ENCODE assay signal across 8 cellular contexts in genomic region chr16:67935402-67936123, GRCh38. TPM values are rescaled to one million over a fixed set of nuclear protein-coding genes. Genes with fewer than 3 reads are reported as not detected.
DNase-seq lines count a peak whose midpoint lies in the region; ATAC-seq, FAIRE-seq and TF ChIP-seq lines count a peak whose summit lies in the region.

No MANE protein-coding gene starts in this region.

- peaks cover 0 to 23% of the 10 kb centered on the region in 2 donors for H3K36me3 ChIP-seq in psoas muscle (ENCODE audit: insufficient read depth in 1 of 2, low read depth in 1 of 2)

- H3K4me3 ChIP-seq in right cardiac atrium (ENCODE audit: low read length) = peak overlapping the region; percentile 43
- peak overlapping the region; percentile 81 for H3K4me3 ChIP-seq in psoas muscle

- 3% methylated on average over 55 of the region's 55 CpGs for WGBS in right cardiac atrium
- 2 to 3% (median 2%) methylated on average over 49 to 55 of the region's 55 CpGs for WGBS in psoas muscle, 3 donors

- intact Hi-C loops in right cardiac atrium (cut with DNase I) (no loop called here), psoas muscle (cut with DNase I) (loop anchor here in 1 of 2 donors (10.0 kb wide), 1 partner anchor 411 kb away; the partner anchor contains the start of gene RIPOR1)

- peak overlapping the region; percentile 37 for H3K27ac ChIP-seq in right cardiac atrium (ENCODE audit: low read length)
- peak overlapping the region; percentile 82 for H3K27ac ChIP-seq in psoas muscle

- H3K9me3 ChIP-seq in right cardiac atrium (ENCODE audit: control insufficient read depth, low read length) (no peaks in the 10 kb centered on the region), psoas muscle (no peaks in the 10 kb centered on the region)

- H3K27me3 ChIP-seq in right cardiac atrium (ENCODE audit: control insufficient read depth, insufficient read depth) (no peaks in the 10 kb centered on the region), psoas muscle (ENCODE audit: insufficient read depth in 3 of 3, low read length in 2 of 3) (no peaks in the 10 kb centered on the region)

- no peak for TF ChIP-seq CTCF in psoas muscle (IDR thresholded peaks at IDR 0.05)

- peak; percentile 50 for FAIRE-seq in urothelium cell line (lab: Jason Lieb, UNC)

- DNase-seq in NCI-H187 (lab: John Stamatoyannopoulos, UW) (peak; percentile 76 to 93), T-helper 2 cell (peak; percentile 87 to 98 (median 93)), anterior cingulate cortex (lab: John Stamatoyannopoulos, UW) (peak; percentile 60 to 98 (median 94)), right cardiac atrium (peak; percentile 95 to 98 (median 97)), psoas muscle (peak; percentile 93 to 96), urothelium cell line (ENCODE audit: low spot score) (peak; percentile 99)

- H3K4me1 ChIP-seq in right cardiac atrium (ENCODE audit: control insufficient read depth, insufficient read depth, low read length) (peaks cover 4% of the 10 kb centered on the region), psoas muscle (peaks cover 24% of the 10 kb centered on the region)

- ATAC-seq in GM18502 (IDR thresholded peaks at IDR 0.05; ENCODE audit: poor library complexity, unreplicated experiment) (peak; percentile 89), HG02943 (IDR thresholded peaks at IDR 0.05; ENCODE audit: low read depth, unreplicated experiment) (peak; percentile 81), right cardiac atrium (peak; percentile 91 to 94), psoas muscle (peak; percentile 89 to 92 (median 92))

RNA-seq across cellular contexts. Expression of gene PSMB10, which starts 1.1 kb away (rescaled TPM):
- total RNA-seq in right cardiac atrium (10 to 100 TPM; 49.1 to 64.0 (median 58.5) TPM), psoas muscle (10 to 100 TPM; 27.6 to 34.7 (median 31.6) TPM)
- polyA plus RNA-seq in right cardiac atrium (92.8 TPM), psoas muscle (10 to 100 TPM; 55.0 to 98.6 (median 67.3) TPM)

RNA-seq across cellular contexts. Expression of gene CTRL, which starts 3.9 kb away (rescaled TPM):
- under 1 TPM in 3 of 4 donors, not detected in 1; 0.37 to 0.94 (median 0.42) TPM for total RNA-seq in right cardiac atrium
- polyA plus RNA-seq in right cardiac atrium = 0.66 TPM
- total RNA-seq in psoas muscle = 1 to 10 TPM in 1 of 4 donors, under 1 TPM in 3; 0.27 to 1.1 (median 0.79) TPM
- 1 to 10 TPM; 1.1 TPM for polyA plus RNA-seq in psoas muscle

RNA-seq across cellular contexts. Expression of gene LCAT, which starts 8.4 kb away (rescaled TPM):
- total RNA-seq in right cardiac atrium = 10 to 100 TPM; 15.0 to 27.0 (median 16.1) TPM
- 17.4 TPM for polyA plus RNA-seq in right cardiac atrium
- 10 to 100 TPM in 2 of 4 donors, 1 to 10 TPM in 2; 5.9 to 15.1 (median 10.2) TPM for total RNA-seq in psoas muscle
- polyA plus RNA-seq in psoas muscle = 1 to 10 TPM; 4.1 to 8.6 (median 4.7) TPM

RNA-seq across cellular contexts. Expression of gene SLC12A4, which starts 32.9 kb away (rescaled TPM):
- total RNA-seq in right cardiac atrium = 100 to 1,000 TPM in 1 of 4 donors, 10 to 100 TPM in 3; 64.6 to 114 (median 66.8) TPM
- 49.3 TPM for polyA plus RNA-seq in right cardiac atrium
- 10 to 100 TPM; 24.1 to 89.5 (median 34.9) TPM for total RNA-seq in psoas muscle
- 10 to 100 TPM; 18.3 to 34.8 (median 26.0) TPM for polyA plus RNA-seq in psoas muscle

RNA-seq across cellular contexts. Expression of gene PSKH1, which starts 42.5 kb away (rescaled TPM):
- total RNA-seq in right cardiac atrium = 10 to 100 TPM; 23.8 to 31.1 (median 27.0) TPM
- 26.8 TPM for polyA plus RNA-seq in right cardiac atrium
- total RNA-seq in psoas muscle = 10 to 100 TPM; 11.3 to 18.8 (median 16.4) TPM
- 10 to 100 TPM in 2 of 3 donors, 1 to 10 TPM in 1; 9.6 to 16.9 (median 11.0) TPM for polyA plus RNA-seq in psoas muscle

Comparison
In these comparisons a context has a peak if more than half of its experiments do, and no peak if none do; other contexts are left out.
1. Peak in every context shown above with its lines: DNase-seq, ATAC-seq, H3K4me3 ChIP-seq and H3K27ac ChIP-seq.